Comparison of ENCODE assay signal across 14 cellular contexts in genomic region chr17:28475151-28475900, GRCh38. TPM values are rescaled to one million over a fixed set of nuclear protein-coding genes. Genes with fewer than 3 reads are reported as not detected.
DNase-seq lines count a peak whose midpoint lies in the region; ATAC-seq and TF ChIP-seq lines count a peak whose summit lies in the region.
"Had no signal": no experiment of that assay in that cellular context is flagged by ENCODE, and none has a peak within 500 bp of the region (broad histone marks: within the 10 kb centered on the region; RNA-seq: fewer than 3 reads in every experiment).

No MANE protein-coding gene starts in this region.

- whole genome bisulfite sequencing in H9 (ENCODE audit: extremely low coverage, insufficient read length, low lambda C conversion rate) = no CpG with 5 or more reads among the region's 9 CpGs

- H2BK120ac ChIP-seq in H9 (ENCODE audit: low read depth, low read length, poor library complexity, severe bottlenecking) = no peak overlapping the region

- H3K4ac ChIP-seq in H9 (ENCODE audit: low read depth, low read length) = no peak overlapping the region

- H2BK20ac ChIP-seq in H9 (ENCODE audit: low read depth, low read length, poor library complexity, severe bottlenecking) = no peak overlapping the region

- in situ Hi-C loops in gastrocnemius medialis (cut with MboI; ENCODE audit: low sequenced_read_pairs in 4 of 4) = no loop called here

- H3K23ac ChIP-seq in H9 (ENCODE audit: insufficient read length, low read depth, low read length) = no peak overlapping the region

- H3K79me2 ChIP-seq in H9 (ENCODE audit: insufficient read depth, low read length) = no peaks in the 10 kb centered on the region

- no peak overlapping the region for H3K9ac ChIP-seq in H9 (ENCODE audit: extremely low read depth, insufficient read length, low read length)
- H3K9ac ChIP-seq in mucosa of rectum (ENCODE audit: low read depth in 1 of 2, low read length in 2 of 2) = peak overlapping the region in 1 of 2 donors; percentile 70

- H3K4me1 ChIP-seq in H9 (ENCODE audit: insufficient read depth, low read length) (no peaks in the 10 kb centered on the region; the same call in 1 of the 2 replicates), mucosa of rectum (ENCODE audit: control insufficient read depth in 2 of 2, insufficient read depth in 2 of 2, low read length in 2 of 2) (peaks cover 40 to 43% of the 10 kb centered on the region in 2 donors), gastrocnemius medialis (no peaks in the 10 kb centered on the region)

- no peak overlapping the region for H3K27ac ChIP-seq in H9 (ENCODE audit: insufficient read length, low read depth, low read length)
- peak overlapping the region; percentile 79 to 82 for H3K27ac ChIP-seq in mucosa of rectum (ENCODE audit: low read depth in 2 of 2, low read length in 2 of 2)
- no peak overlapping the region for H3K27ac ChIP-seq in gastrocnemius medialis

- no peak overlapping the region for H2BK5ac ChIP-seq in H9 (ENCODE audit: insufficient read length, low read length)

- no peak overlapping the region for H3K4me2 ChIP-seq in H9 (ENCODE audit: insufficient read depth, insufficient read length, low read length)

- peak overlapping the region; percentile 2 for H3K27ac Mint-ChIP-seq in activated CD4-positive, alpha-beta T cell treated with anti-CD3 and anti-CD28 coated beads, Interleukin-2, amount 10 ng/mL, durations not matched to agents 24 days and 14 days
- no peak overlapping the region for H3K27ac Mint-ChIP-seq in H9
- H3K27ac Mint-ChIP-seq in activated T-helper 17 cell treated with anti-CD3 and anti-CD28 coated beads, Interleukin-2, amount 50 U/mL, for 72 hours = peak overlapping the region; percentile 13
- H3K27ac Mint-ChIP-seq: IgD-negative memory B cell had no signal

- no peaks in the 10 kb centered on the region for H3K9me3 ChIP-seq in H9 (ENCODE audit: control insufficient read depth, low read depth, low read length)
- no peaks in the 10 kb centered on the region for H3K9me3 ChIP-seq in mucosa of rectum (ENCODE audit: control insufficient read depth in 2 of 2, low read length in 2 of 2)
- no peaks in the 10 kb centered on the region for H3K9me3 ChIP-seq in gastrocnemius medialis

- no peak overlapping the region for H3T11ph ChIP-seq in H9 (ENCODE audit: low read length)

- no peak for TF ChIP-seq POLR2A in gastrocnemius medialis (IDR thresholded peaks at IDR 0.05)

- no peaks in the 10 kb centered on the region for H3K36me3 Mint-ChIP-seq in activated CD4-positive, alpha-beta T cell treated with anti-CD3 and anti-CD28 coated beads, Interleukin-2, amount 10 ng/mL, durations not matched to agents 24 days and 14 days (ENCODE audit: low read depth)
- no peaks in the 10 kb centered on the region for H3K36me3 Mint-ChIP-seq in H9 (ENCODE audit: insufficient read depth in 1 of 3, low read depth in 3 of 3)
- no peaks in the 10 kb centered on the region for H3K36me3 Mint-ChIP-seq in activated T-helper 17 cell treated with anti-CD3 and anti-CD28 coated beads, Interleukin-2, amount 50 U/mL, for 72 hours (ENCODE audit: low read depth)
- H3K36me3 Mint-ChIP-seq: IgD-negative memory B cell had no signal

- intact Hi-C loops in activated CD4-positive, alpha-beta T cell treated with anti-CD3 and anti-CD28 coated beads, Interleukin-2, amount 10 ng/mL, durations not matched to agents 24 days and 14 days (cut with micrococcal nuclease) = no loop called here
- intact Hi-C loops in gastrocnemius medialis (cut with DNase I; ENCODE audit: low total_unique reads) = no loop called here

- H3K79me1 ChIP-seq in H9 (ENCODE audit: insufficient read depth, low read depth, low read length, poor library complexity, severe bottlenecking) = no peaks in the 10 kb centered on the region

- H2AFZ ChIP-seq in H9 (ENCODE audit: low read length) = no peak overlapping the region

- peak; percentile 62 for DNase-seq in activated CD4-positive, alpha-beta T cell treated with anti-CD3 and anti-CD28 coated beads, Interleukin-2, amount 10 ng/mL, durations not matched to agents 24 days and 14 days
- no peak for DNase-seq in activated CD4-positive, alpha-beta T cell treated with anti-CD3 and anti-CD28 coated beads for 48 hours
- peak; percentile 27 for DNase-seq in H9
- DNase-seq in NCI-H1048 (lab: John Stamatoyannopoulos, UW) = no peak
- no peak for DNase-seq in gastrocnemius medialis
- DNase-seq in NCI-H2196 treated with DMSO at 0.1 percent for 48 hours (lab: John Stamatoyannopoulos, UW; ENCODE audit: unreplicated experiment) = no peak
- DNase-seq: glutamatergic neuron, left cardiac atrium, NCI-H2029 treated with DMSO at 0.1 percent for 48 hours, occipital lobe had no signal

- H3K36me3 ChIP-seq in mucosa of rectum (ENCODE audit: control insufficient read depth in 2 of 2, insufficient read depth in 2 of 2, low read length in 2 of 2) = no peaks in the 10 kb centered on the region
- H3K36me3 ChIP-seq in gastrocnemius medialis = no peaks in the 10 kb centered on the region

- ATAC-seq in activated T-helper 17 cell treated with anti-CD3 and anti-CD28 coated beads, Interleukin-2, amount 50 U/mL, for 72 hours (replicated peaks) = peak; percentile 23
- ATAC-seq in gastrocnemius medialis = no peak
- ATAC-seq: HCT116, left cardiac atrium had no signal

- H3K4me3 ChIP-seq in mucosa of rectum (ENCODE audit: low read length in 2 of 2) (peak overlapping the region; percentile 42 to 55), gastrocnemius medialis (no peak overlapping the region)

- TF ChIP-seq CTCF in H9 (conservative IDR thresholded peaks at IDR 0.05) (no peak), gastrocnemius medialis (IDR thresholded peaks at IDR 0.05 in 4 of 5, conservative IDR thresholded peaks at IDR 0.05 in 1 of 5) (no peak)

- H3K18ac ChIP-seq in H9 (ENCODE audit: insufficient read length, low read depth, low read length) = no peak overlapping the region

- H2BK15ac ChIP-seq in H9 (ENCODE audit: low read depth, low read length) = no peak overlapping the region

- H4K5ac ChIP-seq in H9 (ENCODE audit: insufficient read length, low read depth, low read length) = no peak overlapping the region

- peak overlapping the region; percentile 1 for H3K4me3 Mint-ChIP-seq in activated CD4-positive, alpha-beta T cell treated with anti-CD3 and anti-CD28 coated beads, Interleukin-2, amount 10 ng/mL, durations not matched to agents 24 days and 14 days
- no peak overlapping the region for H3K4me3 Mint-ChIP-seq in H9
- no peak overlapping the region for H3K4me3 Mint-ChIP-seq in activated T-helper 17 cell treated with anti-CD3 and anti-CD28 coated beads, Interleukin-2, amount 50 U/mL, for 72 hours
- H3K4me3 Mint-ChIP-seq: IgD-negative memory B cell had no signal

- H3K9me3 Mint-ChIP-seq in activated CD4-positive, alpha-beta T cell treated with anti-CD3 and anti-CD28 coated beads, Interleukin-2, amount 10 ng/mL, durations not matched to agents 24 days and 14 days = no peaks in the 10 kb centered on the region
- H3K9me3 Mint-ChIP-seq in H9 = no peaks in the 10 kb centered on the region
- H3K9me3 Mint-ChIP-seq in activated T-helper 17 cell treated with anti-CD3 and anti-CD28 coated beads, Interleukin-2, amount 50 U/mL, for 72 hours = no peaks in the 10 kb centered on the region
- H3K9me3 Mint-ChIP-seq: IgD-negative memory B cell had no signal

- no peak overlapping the region for H4K91ac ChIP-seq in H9 (ENCODE audit: insufficient read length, low read depth, low read length)

- H3K27me3 ChIP-seq in H9 (ENCODE audit: insufficient read depth, low read length) = no peaks in the 10 kb centered on the region; the same call in 1 of the 2 replicates
- H3K27me3 ChIP-seq in mucosa of rectum (ENCODE audit: control insufficient read depth in 2 of 2, insufficient read depth in 2 of 2, low read length in 2 of 2) = no peaks in the 10 kb centered on the region
- no peaks in the 10 kb centered on the region for H3K27me3 ChIP-seq in gastrocnemius medialis

- no peak overlapping the region for H3K14ac ChIP-seq in H9 (ENCODE audit: insufficient read depth, low read length)

- H3K23me2 ChIP-seq in H9 (ENCODE audit: insufficient read length, low read depth, low read length, poor library complexity, severe bottlenecking) = no peaks in the 10 kb centered on the region

- no peak overlapping the region for H3K56ac ChIP-seq in H9 (ENCODE audit: insufficient read length, low read depth, low read length)

- no peaks in the 10 kb centered on the region for H3K27me3 Mint-ChIP-seq in activated CD4-positive, alpha-beta T cell treated with anti-CD3 and anti-CD28 coated beads, Interleukin-2, amount 10 ng/mL, durations not matched to agents 24 days and 14 days
- peaks cover 11% of the 10 kb centered on the region for H3K27me3 Mint-ChIP-seq in H9 (ENCODE audit: low read depth)
- peaks cover 3% of the 10 kb centered on the region for H3K27me3 Mint-ChIP-seq in activated T-helper 17 cell treated with anti-CD3 and anti-CD28 coated beads, Interleukin-2, amount 50 U/mL, for 72 hours

- H2AK5ac ChIP-seq in H9 (ENCODE audit: insufficient read length, low read length) = no peak overlapping the region

- peaks cover 12% of the 10 kb centered on the region for H3K4me1 Mint-ChIP-seq in activated CD4-positive, alpha-beta T cell treated with anti-CD3 and anti-CD28 coated beads, Interleukin-2, amount 10 ng/mL, durations not matched to agents 24 days and 14 days
- H3K4me1 Mint-ChIP-seq in H9 = peaks cover 7 to 15% of the 10 kb centered on the region in 2 experiments
- peaks cover 13% of the 10 kb centered on the region for H3K4me1 Mint-ChIP-seq in activated T-helper 17 cell treated with anti-CD3 and anti-CD28 coated beads, Interleukin-2, amount 50 U/mL, for 72 hours

- no peak overlapping the region for H4K8ac ChIP-seq in H9 (replicated peaks; ENCODE audit: insufficient read length, low read depth, low read length)

- H4K20me1 ChIP-seq in H9 (ENCODE audit: control insufficient read depth, insufficient read depth, insufficient read length) = no peaks in the 10 kb centered on the region

- H2BK12ac ChIP-seq in H9 (ENCODE audit: insufficient read length, low read depth, low read length) = no peak overlapping the region

RNA-seq across cellular contexts. Expression of gene SLC13A2, which starts 1.9 kb away (rescaled TPM):
- total RNA-seq in activated CD4-positive, alpha-beta T cell treated with anti-CD3 and anti-CD28 coated beads, Interleukin-2, amount 10 ng/mL, durations not matched to agents 24 days and 14 days = not detected in 2 replicates
- total RNA-seq in H9 (2021) (not detected in 2 replicates), gastrocnemius medialis (under 1 TPM in 1 of 4 donors, not detected in 3; 0.34 TPM)
- total RNA-seq in activated T-helper 17 cell treated with anti-CD3 and anti-CD28 coated beads, Interleukin-2, amount 50 U/mL, for 72 hours = not detected
- total RNA-seq: left cardiac atrium, occipital lobe had no signal

RNA-seq across cellular contexts. Expression of gene FOXN1, which starts 30.8 kb away (rescaled TPM):
- not detected in 2 replicates for total RNA-seq in activated CD4-positive, alpha-beta T cell treated with anti-CD3 and anti-CD28 coated beads, Interleukin-2, amount 10 ng/mL, durations not matched to agents 24 days and 14 days
- total RNA-seq in H9 (2021) (not detected in 2 replicates), gastrocnemius medialis (not detected)
- not detected for total RNA-seq in activated T-helper 17 cell treated with anti-CD3 and anti-CD28 coated beads, Interleukin-2, amount 50 U/mL, for 72 hours
- total RNA-seq: left cardiac atrium, occipital lobe had no signal

Comparison
In these comparisons a context has a peak if more than half of its experiments do, and no peak if none do; other contexts are left out.
1. DNase-seq: peak in activated CD4-positive, alpha-beta T cell treated with anti-CD3 and anti-CD28 coated beads, Interleukin-2, amount 10 ng/mL, durations not matched to agents 24 days and 14 days (single experiment) and H9 (single experiment); none in activated CD4-positive, alpha-beta T cell treated with anti-CD3 and anti-CD28 coated beads for 48 hours (single experiment), NCI-H1048 (single experiment), gastrocnemius medialis (0 of 2) and NCI-H2196 treated with DMSO at 0.1 percent for 48 hours (single experiment).
2. H3K27ac Mint-ChIP-seq: peak in activated CD4-positive, alpha-beta T cell treated with anti-CD3 and anti-CD28 coated beads, Interleukin-2, amount 10 ng/mL, durations not matched to agents 24 days and 14 days (single experiment) and activated T-helper 17 cell treated with anti-CD3 and anti-CD28 coated beads, Interleukin-2, amount 50 U/mL, for 72 hours (single experiment); none in H9 (0 of 3).
3. H3K27ac ChIP-seq: peak in mucosa of rectum (2 of 2); none in H9 (single experiment) and gastrocnemius medialis (0 of 4).
4. H3K4me3 ChIP-seq: peak in mucosa of rectum (2 of 2); none in gastrocnemius medialis (0 of 4).